In genomic region chr12:100138048-100138907, GRCh38 we compare ENCODE assay signal across 8 cellular contexts. TPM values are rescaled to one million over a fixed set of nuclear protein-coding genes. Genes with fewer than 3 reads are reported as not detected.
DNase-seq lines count a peak whose midpoint lies in the region; ATAC-seq lines count a peak whose summit lies in the region.

No MANE protein-coding gene starts in this region.

- peak; percentile 22 for ATAC-seq in GM21515 (IDR thresholded peaks at IDR 0.05; ENCODE audit: unreplicated experiment)
- no peak for ATAC-seq in HG03378 (IDR thresholded peaks at IDR 0.05; ENCODE audit: unreplicated experiment)
- no peak for ATAC-seq in HG02678 (IDR thresholded peaks at IDR 0.05; ENCODE audit: unreplicated experiment)
- no peak for ATAC-seq in HG02840 (IDR thresholded peaks at IDR 0.05; ENCODE audit: low FRiP score, unreplicated experiment)

- peak; percentile 51 for DNase-seq in DMS114 treated with DMSO at 0.1 percent for 48 hours (lab: John Stamatoyannopoulos, UW; ENCODE audit: unreplicated experiment)
- DNase-seq in RPMI7951 (ENCODE audit: low read depth), result peak; percentile 28
- DNase-seq in foreskin melanocyte, result peak; percentile 52
- DNase-seq in NCI-H1092 (lab: John Stamatoyannopoulos, UW), result no peak

RNA-seq across cellular contexts. Expression of gene BLTP3B, which starts 4.4 kb away (rescaled TPM):
- total RNA-seq in RPMI7951 (2014; rRNA removed; shearing (Covaris generic)), result 23.1 and 27.6 TPM in 2 replicates
